8 cellular contexts compared by ENCODE assay signal in genomic region chr5:81506900-81507588, GRCh38.
DNase-seq lines count a peak whose midpoint lies in the region; ATAC-seq and TF ChIP-seq lines count a peak whose summit lies in the region.

No MANE protein-coding gene starts in this region.

- intact Hi-C loops in activated CD8-positive, alpha-beta T cell treated with anti-CD3 and anti-CD28 coated beads for 36 hours (cut with micrococcal nuclease), result loop anchor here (5.0 kb wide), 3 partner anchors 240 to 720 kb away; no protein-coding TSS in a partner anchor

- peak; percentile 2 for DNase-seq in NK-92 treated with Interleukin-12 subunit alpha and Interleukin-12 subunit beta, amount 100 ng/mL, for 24 hours (lab: John Stamatoyannopoulos, UW)
- DNase-seq in NK-92 (lab: John Stamatoyannopoulos, UW; ENCODE audit: unreplicated experiment) (no peak), NCI-H524 (lab: John Stamatoyannopoulos, UW) (peak; percentile 47 to 84), fibroblast of the conjunctiva (ENCODE audit: low read depth) (peak; percentile 90), non-pigmented ciliary epithelial cell (ENCODE audit: low read depth) (peak; percentile 76)
- peak; percentile 58 for DNase-seq in activated CD8-positive, alpha-beta T cell treated with anti-CD3 and anti-CD28 coated beads for 36 hours

- no peaks in the 10 kb centered on the region for H3K27me3 Mint-ChIP-seq in activated CD8-positive, alpha-beta T cell treated with anti-CD3 and anti-CD28 coated beads for 36 hours

- peak; percentile 80 for TF ChIP-seq CTCF in activated CD8-positive, alpha-beta T cell treated with anti-CD3 and anti-CD28 coated beads for 36 hours (IDR thresholded peaks at IDR 0.05)

- POLR2A ChIA-PET in activated CD8-positive, alpha-beta T cell treated with anti-CD3 and anti-CD28 coated beads for 36 hours (lab: Charles Lee), result no interaction called here

- peak; percentile 99 for ATAC-seq in GM21360 (IDR thresholded peaks at IDR 0.05; ENCODE audit: unreplicated experiment)
- ATAC-seq in HG03520 (IDR thresholded peaks at IDR 0.05; ENCODE audit: unreplicated experiment), result peak; percentile 99
- peak; percentile 93 for ATAC-seq in activated CD8-positive, alpha-beta T cell treated with anti-CD3 and anti-CD28 coated beads for 36 hours

- H3K9me3 Mint-ChIP-seq in activated CD8-positive, alpha-beta T cell treated with anti-CD3 and anti-CD28 coated beads for 36 hours, result peaks cover 2% of the 10 kb centered on the region

- no peak overlapping the region for H3K4me3 Mint-ChIP-seq in activated CD8-positive, alpha-beta T cell treated with anti-CD3 and anti-CD28 coated beads for 36 hours

- CTCF ChIA-PET in activated CD8-positive, alpha-beta T cell treated with anti-CD3 and anti-CD28 coated beads for 36 hours (lab: Charles Lee), result interaction anchor here (0.7 to 2.7 kb wide), 12 partner anchors 10 to 666 kb away, joined by 3 to 11 read pairs (median 4); partner anchors contain the start of gene SSBP2

- no peak overlapping the region for H3K27ac Mint-ChIP-seq in activated CD8-positive, alpha-beta T cell treated with anti-CD3 and anti-CD28 coated beads for 36 hours

- peaks cover 6% of the 10 kb centered on the region for H3K36me3 Mint-ChIP-seq in activated CD8-positive, alpha-beta T cell treated with anti-CD3 and anti-CD28 coated beads for 36 hours (ENCODE audit: low read depth)

- H3K4me1 Mint-ChIP-seq in activated CD8-positive, alpha-beta T cell treated with anti-CD3 and anti-CD28 coated beads for 36 hours (ENCODE audit: low read depth), result peaks cover 1% of the 10 kb centered on the region
